ENCODE assay signal across 11 cellular contexts in the genomic region with DNA sequence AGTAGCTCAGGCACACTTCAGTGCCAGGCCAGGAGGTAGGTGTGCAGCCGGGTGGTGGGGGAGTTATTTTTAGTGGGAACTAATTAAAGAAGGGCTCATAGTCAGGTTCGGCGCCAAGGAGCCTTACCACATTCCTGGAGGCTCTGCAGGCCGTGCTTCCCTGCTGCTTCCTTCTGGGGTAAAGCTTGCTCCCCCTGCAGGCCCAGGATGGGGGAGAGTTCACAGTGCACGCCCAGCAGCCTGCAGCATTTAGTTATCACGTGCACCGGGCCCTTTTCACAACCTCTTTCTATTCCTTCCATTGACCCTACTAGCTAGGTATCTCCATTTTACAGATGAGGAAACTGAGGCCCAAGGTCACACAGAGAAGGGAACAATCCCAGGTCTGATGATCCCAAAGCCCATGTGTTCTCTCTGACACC. TPM values are rescaled to one million over a fixed set of nuclear protein-coding genes. Genes with fewer than 3 reads are reported as not detected.
DNase-seq lines count a peak whose midpoint lies in the region; ATAC-seq and TF ChIP-seq lines count a peak whose summit lies in the region.
"Had no signal": no experiment of that assay in that cellular context is flagged by ENCODE, and none has a peak within 500 bp of the region (broad histone marks: within the 10 kb centered on the region; RNA-seq: fewer than 3 reads in every experiment).

No MANE protein-coding gene starts in this region.

- ATAC-seq in SK-N-SH treated with all-trans-retinoic acid at 6 μM for 48 hours (peak; percentile 31; the same call in 1 of the 3 replicates), left lobe of liver (no peak), HG02642 (IDR thresholded peaks at IDR 0.05; ENCODE audit: poor library complexity, unreplicated experiment) (no peak), HG03175 (IDR thresholded peaks at IDR 0.05; ENCODE audit: unreplicated experiment) (no peak)

- peak; percentile 71 for DNase-seq in AG08396 (ENCODE audit: low spot score)
- peak; percentile 80 for DNase-seq in iPS-NIHi7 (ENCODE audit: extremely low spot score)
- no peak for DNase-seq in left lobe of liver (ENCODE audit: low spot score)
- no peak for DNase-seq in DMS114 treated with DMSO at 0.1 percent for 48 hours (lab: John Stamatoyannopoulos, UW; ENCODE audit: unreplicated experiment)
- DNase-seq: cortex of kidney, substantia nigra had no signal

- peak; percentile 34 for TF ChIP-seq CTCF in GM12873 (IDR thresholded peaks at IDR 0.05; ENCODE audit: insufficient read depth, low read depth, low read length, missing control alignments)

TF ChIP-seq in SK-N-SH treated with all-trans-retinoic acid at 6 μM for 48 hours, 23 proteins besides CTCF, POLR2A, EP300 and RAD21:
- TF ChIP-seq ESRRG (CRISPR knock-in tag; IDR thresholded peaks at IDR 0.05) (no peak), ZC3H10 (CRISPR knock-in tag; IDR thresholded peaks at IDR 0.05) (no peak), TCF4 (CRISPR knock-in tag; IDR thresholded peaks at IDR 0.05; ENCODE audit: borderline replicate concordance) (no peak), ARNTL (CRISPR knock-in tag; IDR thresholded peaks at IDR 0.05; ENCODE audit: borderline replicate concordance, low read depth) (no peak), PPARA (CRISPR knock-in tag; IDR thresholded peaks at IDR 0.05; ENCODE audit: borderline replicate concordance) (no peak), ZNF8 (CRISPR knock-in tag; IDR thresholded peaks at IDR 0.05) (no peak), BACH2 (CRISPR knock-in tag; IDR thresholded peaks at IDR 0.05; ENCODE audit: borderline replicate concordance) (no peak), OSR1 (CRISPR knock-in tag; IDR thresholded peaks at IDR 0.05) (no peak), ISL1 (CRISPR knock-in tag; IDR thresholded peaks at IDR 0.05) (no peak), CSDC2 (CRISPR knock-in tag; IDR thresholded peaks at IDR 0.05) (no peak), ZFP3 (CRISPR knock-in tag; IDR thresholded peaks at IDR 0.05) (no peak)

RNA-seq across cellular contexts. Expression of gene KCNF1, which starts 2.5 kb away (rescaled TPM):
- total RNA-seq in left lobe of liver, result not detected
- total RNA-seq: lower leg skin had no signal

Comparison
In these comparisons a context has a peak if more than half of its experiments do, and no peak if none do; other contexts are left out.
1. DNase-seq: peak in AG08396 (single experiment) and iPS-NIHi7 (single experiment); none in left lobe of liver (single experiment) and DMS114 treated with DMSO at 0.1 percent for 48 hours (single experiment).